Comparison of ENCODE assay signal across 16 cellular contexts in the genomic region with DNA sequence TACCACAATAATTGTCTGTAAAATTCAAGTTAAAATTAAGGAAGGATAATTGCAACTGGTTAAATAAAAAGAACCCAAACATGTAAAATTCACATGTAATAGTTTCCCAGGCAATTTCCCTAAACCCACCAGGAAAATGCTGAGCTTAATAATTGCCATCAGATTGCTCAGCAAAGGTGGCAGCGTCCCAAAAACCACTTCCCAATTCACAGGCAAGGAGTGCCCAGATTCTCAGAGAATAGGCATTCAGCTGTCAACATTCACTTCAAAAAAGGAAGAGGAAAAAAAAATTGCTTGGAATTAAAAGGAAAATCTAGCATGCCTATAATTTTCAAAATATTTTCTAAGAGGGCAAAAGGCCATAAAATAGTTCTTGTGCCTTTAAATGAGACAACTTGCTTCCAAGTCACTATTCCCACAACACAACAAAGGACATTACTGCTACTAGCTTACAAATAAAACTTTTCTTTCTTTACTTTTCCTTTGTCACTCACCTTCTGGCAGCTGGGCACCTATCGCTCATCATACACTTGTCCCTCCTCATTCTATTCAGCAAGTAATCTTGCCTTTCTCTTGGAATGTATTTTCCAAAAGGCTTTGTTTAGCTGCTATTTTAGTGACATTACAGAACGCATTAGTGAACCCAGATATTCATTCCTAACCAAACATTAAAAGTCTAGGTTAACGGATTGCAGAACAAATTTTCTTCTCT. TPM values are rescaled to one million over a fixed set of nuclear protein-coding genes. Genes with fewer than 3 reads are reported as not detected.
DNase-seq lines count a peak whose midpoint lies in the region; ATAC-seq, FAIRE-seq and TF ChIP-seq lines count a peak whose summit lies in the region.
"Had no signal": no experiment of that assay in that cellular context is flagged by ENCODE, and none has a peak within 500 bp of the region (broad histone marks: within the 10 kb centered on the region; RNA-seq: fewer than 3 reads in every experiment).

No MANE protein-coding gene starts in this region.

- intact Hi-C loops in endothelial cell of umbilical vein (cut with micrococcal nuclease) = no loop called here

- H3K27ac ChIP-seq in endothelial cell of umbilical vein (ENCODE audit: insufficient read depth, low read depth, low read length) = no peak overlapping the region
- H3K27ac ChIP-seq: BLaER1, neutrophil, suprapubic skin had no signal

- no peaks in the 10 kb centered on the region for H3K27me3 ChIP-seq in endothelial cell of umbilical vein (ENCODE audit: control insufficient read depth in 2 of 2, insufficient read depth in 2 of 2, low read length in 2 of 2)
- H3K27me3 ChIP-seq: BLaER1, neutrophil, suprapubic skin had no signal

- no peak overlapping the region for H3K4me3 ChIP-seq in endothelial cell of umbilical vein (replicated peaks in 1 of 3; ENCODE audit: insufficient read depth in 1 of 3, low read depth in 1 of 3, low read length in 3 of 3)
- H3K4me3 ChIP-seq: BLaER1, suprapubic skin had no signal

- no peaks in the 10 kb centered on the region for H4K20me1 ChIP-seq in endothelial cell of umbilical vein (replicated peaks; ENCODE audit: control insufficient read depth, extremely low read depth, insufficient read depth, low read length)
- H4K20me1 ChIP-seq: BLaER1 had no signal

- CTCF ChIA-PET in endothelial cell of umbilical vein (lab: Charles Lee) = interaction anchor here (0.9 to 3.3 kb wide), 5 partner anchors 11 to 133 kb away, joined by 3 to 22 read pairs (median 3); no protein-coding TSS in a partner anchor

- TF ChIP-seq POLR2A in endothelial cell of umbilical vein (IDR thresholded peaks at IDR 0.05; ENCODE audit: low read depth, low read length) = no peak

- ATAC-seq in GM19395 (IDR thresholded peaks at IDR 0.05; ENCODE audit: unreplicated experiment) = no peak

- H3K4me2 ChIP-seq in endothelial cell of umbilical vein (ENCODE audit: insufficient read depth, low read length) = no peak overlapping the region
- H3K4me2 ChIP-seq: BLaER1 had no signal

- H3K9ac ChIP-seq in endothelial cell of umbilical vein (replicated peaks; ENCODE audit: extremely low read depth, insufficient read depth, low read length) = no peak overlapping the region
- H3K9ac ChIP-seq: BLaER1 had no signal

- peaks cover 0 to 10% of the 10 kb centered on the region in 2 experiments for H3K36me3 ChIP-seq in endothelial cell of umbilical vein (ENCODE audit: control insufficient read depth in 2 of 2, extremely low read depth in 1 of 2, insufficient read depth in 2 of 2, low read length in 2 of 2)

- BruUV-seq in endothelial cell of umbilical vein (replicated peaks; lab: Mats Ljungman, UMichigan) = no TSS peak

- FAIRE-seq in endothelial cell of umbilical vein (lab: Jason Lieb, UNC) = no peak

- DNase-seq in AG08395 (ENCODE audit: low spot score) = peak; percentile 69
- DNase-seq in M059J (ENCODE audit: low read depth) = peak; percentile 78
- DNase-seq in endothelial cell of umbilical vein (ENCODE audit: low read depth, low spot score) = peak; percentile 56
- peak; percentile 10 for DNase-seq in midbrain (lab: John Stamatoyannopoulos, UW)
- no peak for DNase-seq in SW480 (ENCODE audit: low spot score)
- no peak for DNase-seq in NCI-H2196 treated with DMSO at 0.1 percent for 48 hours (lab: John Stamatoyannopoulos, UW; ENCODE audit: unreplicated experiment)
- DNase-seq in cortex of kidney (lab: John Stamatoyannopoulos, UW) = no peak
- DNase-seq: activated CD4-positive, alpha-beta T cell treated with anti-CD3 and anti-CD28 coated beads, Interleukin-2, amount 10 ng/mL, durations not matched to agents 7 days and 5 days; activated effector memory CD4-positive, alpha-beta T cell treated with anti-CD3 and anti-CD28 coated beads, Interleukin-2, amount 50 U/mL, for 16 hours; effector CD8-positive, alpha-beta T cell; SIG-M5; stimulated activated CD4-positive, alpha-beta T cell treated with anti-CD3 and anti-CD28 coated beads, Interleukin-4, amount 100 ng/mL, for 24 hours had no signal

- H3K9me3 ChIP-seq in endothelial cell of umbilical vein (replicated peaks; ENCODE audit: control insufficient read depth, insufficient read depth, low read length) = no peaks in the 10 kb centered on the region
- H3K9me3 ChIP-seq: neutrophil, suprapubic skin had no signal

- POLR2A ChIA-PET in endothelial cell of umbilical vein (lab: Charles Lee) = no interaction called here

- H3K79me2 ChIP-seq in endothelial cell of umbilical vein (ENCODE audit: control insufficient read depth, insufficient read depth, low read length) = no peaks in the 10 kb centered on the region

- no peaks in the 10 kb centered on the region for H3K4me1 ChIP-seq in endothelial cell of umbilical vein (ENCODE audit: control insufficient read depth, extremely low read depth, insufficient read depth, low read length)

- no peaks in the 10 kb centered on the region for H3K9me1 ChIP-seq in endothelial cell of umbilical vein (replicated peaks; ENCODE audit: control insufficient read depth, extremely low read depth, insufficient read depth, low read length)

- dilution Hi-C loops in endothelial cell of umbilical vein (cut with MboI; ENCODE audit: extremely low pct_ligation_motif_present, low sequenced_read_pairs) = no loop called here

- TF ChIP-seq CTCF in endothelial cell of umbilical vein (IDR thresholded peaks at IDR 0.05; ENCODE audit: extremely low read depth in 1 of 2, insufficient read depth in 1 of 2, low read depth in 1 of 2, low read length in 2 of 2) = no peak

- H2AFZ ChIP-seq in endothelial cell of umbilical vein (ENCODE audit: low read depth, low read length) = no peak overlapping the region

TF ChIP-seq in endothelial cell of umbilical vein, 7 proteins besides CTCF, POLR2A, EP300 and RAD21:
- TF ChIP-seq FOS (IDR thresholded peaks at IDR 0.05; ENCODE audit: borderline replicate concordance, insufficient read depth, low read length) = no peak
- TF ChIP-seq MYC (IDR thresholded peaks at IDR 0.05; ENCODE audit: low read depth, low read length) = no peak
- TF ChIP-seq POLR2AphosphoS5 (IDR thresholded peaks at IDR 0.05; ENCODE audit: insufficient read depth, low read depth, low read length) = no peak
- TF ChIP-seq MAX (IDR thresholded peaks at IDR 0.05; ENCODE audit: insufficient read depth, insufficient read length) = no peak
- TF ChIP-seq GATA2 (IDR thresholded peaks at IDR 0.05; ENCODE audit: insufficient read depth, insufficient read length, low read depth, low read length) = no peak
- TF ChIP-seq JUN (IDR thresholded peaks at IDR 0.05; ENCODE audit: borderline replicate concordance, insufficient read depth, insufficient read length, low read depth) = no peak
- TF ChIP-seq EZH2 (IDR thresholded peaks at IDR 0.05; ENCODE audit: borderline replicate concordance, low read depth, low read length, severe bottlenecking) = no peak
TF ChIP-seq in endothelial cell of umbilical vein: peak in this region for 0.

RNA-seq across cellular contexts. Expression of gene SRBD1, which starts 15.2 kb away (rescaled TPM):
- 9.8 and 18.2 TPM in 2 replicates for total RNA-seq in M059J (2014; rRNA removed; shearing (Covaris generic))
- total RNA-seq in endothelial cell of umbilical vein = 12.5 and 12.9 TPM in 2 replicates
- 2.0 and 3.7 TPM in 2 replicates for polyA plus RNA-seq in endothelial cell of umbilical vein
- 4.3 and 5.0 TPM in 2 replicates for polyA plus RNA-seq in endothelial cell of umbilical vein (2011; cell fraction: cytosol; rRNA removed)
- 8.6 and 9.5 TPM in 2 replicates for polyA plus RNA-seq in endothelial cell of umbilical vein (2011; cell fraction: nucleus; rRNA removed)
- polyA plus RNA-seq in endothelial cell of umbilical vein (2012) = 10.8 and 11.9 TPM in 2 replicates
- polyA minus RNA-seq in endothelial cell of umbilical vein = 15.7 and 18.2 TPM in 2 replicates
- polyA minus RNA-seq in endothelial cell of umbilical vein (2011; cell fraction: cytosol; rRNA and poly(A)+ RNA removed) = 14.0 TPM
- polyA minus RNA-seq in endothelial cell of umbilical vein (2011; cell fraction: nucleus; rRNA and poly(A)+ RNA removed) = 32.2 and 39.4 TPM in 2 replicates

RNA-seq across cellular contexts. Expression of gene PRKCE, which starts 55.6 kb away (rescaled TPM):
- 5.9 and 6.0 TPM in 2 replicates for total RNA-seq in M059J (2014; rRNA removed; shearing (Covaris generic))
- 27.9 and 31.9 TPM in 2 replicates for total RNA-seq in endothelial cell of umbilical vein
- polyA plus RNA-seq in endothelial cell of umbilical vein = 31.5 and 33.9 TPM in 2 replicates
- 26.0 and 29.6 TPM in 2 replicates for polyA plus RNA-seq in endothelial cell of umbilical vein (2011; cell fraction: cytosol; rRNA removed)
- 42.5 and 48.6 TPM in 2 replicates for polyA plus RNA-seq in endothelial cell of umbilical vein (2011; cell fraction: nucleus; rRNA removed)
- 32.0 and 35.1 TPM in 2 replicates for polyA plus RNA-seq in endothelial cell of umbilical vein (2012)
- 132 and 140 TPM in 2 replicates for polyA minus RNA-seq in endothelial cell of umbilical vein
- 21.7 TPM for polyA minus RNA-seq in endothelial cell of umbilical vein (2011; cell fraction: cytosol; rRNA and poly(A)+ RNA removed)
- polyA minus RNA-seq in endothelial cell of umbilical vein (2011; cell fraction: nucleus; rRNA and poly(A)+ RNA removed) = 151 and 175 TPM in 2 replicates

Comparison
In these comparisons a context has a peak if more than half of its experiments do, and no peak if none do; other contexts are left out.
1. DNase-seq: peak in AG08395 (single experiment), M059J (single experiment), endothelial cell of umbilical vein (single experiment) and midbrain (single experiment); none in SW480 (single experiment), NCI-H2196 treated with DMSO at 0.1 percent for 48 hours (single experiment) and cortex of kidney (single experiment).